In the genomic region with DNA sequence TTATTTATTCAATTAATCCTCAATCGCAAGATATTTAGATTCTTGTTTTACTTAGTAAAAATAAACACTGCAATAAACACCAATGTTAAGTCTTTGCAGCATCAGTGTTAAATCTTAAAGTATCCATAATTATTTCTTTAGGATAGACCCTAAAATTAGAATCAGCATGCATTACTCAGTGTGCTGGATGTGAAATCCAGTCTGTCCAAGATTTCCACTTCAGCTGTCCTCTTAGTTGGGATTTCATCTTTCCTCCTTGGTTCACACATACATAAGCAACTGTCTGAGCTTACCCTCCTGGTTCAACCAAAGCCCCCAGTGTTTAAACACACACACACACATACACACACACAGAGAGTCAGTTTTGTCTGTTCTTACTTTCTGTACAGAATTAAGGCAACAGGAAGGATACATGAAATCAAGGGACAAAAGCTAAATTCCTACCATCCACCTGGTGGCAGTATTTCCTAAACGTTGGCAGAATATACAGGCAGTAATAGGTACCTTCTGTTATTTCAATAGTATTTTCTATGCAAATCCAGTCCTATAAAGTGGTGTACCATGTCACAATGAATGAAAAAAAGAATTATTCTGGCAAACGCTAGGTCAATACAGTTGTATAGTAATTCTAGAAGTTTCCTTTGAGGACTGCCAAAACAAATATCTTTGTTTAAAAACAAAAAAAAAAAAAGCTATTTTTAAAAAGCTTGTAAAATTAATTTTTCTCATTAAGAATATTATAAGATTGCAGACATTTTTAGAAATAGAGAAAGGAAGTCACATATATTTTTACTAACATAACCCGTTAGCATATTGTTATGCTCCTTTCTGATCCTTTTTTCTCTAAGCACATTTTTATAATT, we compare ENCODE assay signal across 9 cellular contexts. TPM values are rescaled to one million over a fixed set of nuclear protein-coding genes. Genes with fewer than 3 reads are reported as not detected.
A peak's percentile ranks its signal among the peaks of the same experiment; 100 is the strongest.
DNase-seq lines count a peak whose midpoint lies in the region; ATAC-seq and TF ChIP-seq lines count a peak whose summit lies in the region.
"Had no signal": no experiment of that assay in that cellular context is flagged by ENCODE, and none has a peak within 500 bp of the region (broad histone marks: within the 10 kb centered on the region; RNA-seq: fewer than 3 reads in every experiment).

No MANE protein-coding gene starts in this region.

- POLR2A ChIA-PET in Panc1 (lab: Charles Lee), result interaction anchor here (0.6 kb wide), 1 partner anchor 83 kb away, joined by 3 read pairs; no protein-coding TSS in a partner anchor

- H3K4me1 ChIP-seq in MM.1S (ENCODE audit: low read length), result no peaks in the 10 kb centered on the region
- no peaks in the 10 kb centered on the region for H3K4me1 ChIP-seq in Panc1 (ENCODE audit: control insufficient read depth, insufficient read depth, low read length)
- H3K4me1 ChIP-seq in heart left ventricle, result peaks cover 0 to 13% (median 0%) of the 10 kb centered on the region in 12 donors
- H3K4me1 ChIP-seq in psoas muscle, result no peaks in the 10 kb centered on the region

- no peaks in the 10 kb centered on the region for H3K36me3 ChIP-seq in MM.1S (replicated peaks; ENCODE audit: insufficient read depth, low read length)
- H3K36me3 ChIP-seq in Panc1 (ENCODE audit: control insufficient read depth, insufficient read depth, low read length), result no peaks in the 10 kb centered on the region
- no peaks in the 10 kb centered on the region for H3K36me3 ChIP-seq in heart left ventricle
- H3K36me3 ChIP-seq in psoas muscle (ENCODE audit: insufficient read depth in 1 of 2, low read depth in 1 of 2), result no peaks in the 10 kb centered on the region

- H3K4me3 ChIP-seq in MM.1S (ENCODE audit: low read length) (no peak overlapping the region), Panc1 (ENCODE audit: low read depth in 2 of 2, low read length in 2 of 2) (no peak overlapping the region), heart left ventricle (no peak overlapping the region), psoas muscle (no peak overlapping the region)

- no peaks in the 10 kb centered on the region for H3K27me3 ChIP-seq in MM.1S (replicated peaks; ENCODE audit: insufficient read depth, low read length)
- no peaks in the 10 kb centered on the region; the same call in 1 of the 2 replicates for H3K27me3 ChIP-seq in Panc1 (ENCODE audit: control insufficient read depth, insufficient read depth, low read length)
- no peaks in the 10 kb centered on the region for H3K27me3 ChIP-seq in heart left ventricle
- no peaks in the 10 kb centered on the region for H3K27me3 ChIP-seq in psoas muscle (ENCODE audit: insufficient read depth in 3 of 3, low read length in 2 of 3)

- no peak for TF ChIP-seq POLR2A in heart left ventricle (IDR thresholded peaks at IDR 0.05)

- no peaks in the 10 kb centered on the region for H3K9me3 Mint-ChIP-seq in activated naive CD8-positive, alpha-beta T cell treated with anti-CD3 and anti-CD28 coated beads, Interleukin-2, amount 50 U/mL, for 24 hours
- H3K9me3 Mint-ChIP-seq: IgD-negative memory B cell had no signal

- H3K9ac ChIP-seq in MM.1S (ENCODE audit: low read length), result no peak overlapping the region

- TF ChIP-seq CTCF in C4-2B (conservative IDR thresholded peaks at IDR 0.05) (peak; percentile 87), MM.1S (IDR thresholded peaks at IDR 0.05; ENCODE audit: low read length) (peak; percentile 81), Panc1 (IDR thresholded peaks at IDR 0.05) (peak; percentile 73), heart left ventricle (IDR thresholded peaks at IDR 0.05) (peak; percentile 55 to 84 (median 77)), psoas muscle (IDR thresholded peaks at IDR 0.05) (peak; percentile 83)

- H3K27ac ChIP-seq in C4-2B (no peak overlapping the region), MM.1S (ENCODE audit: low read length) (no peak overlapping the region), Panc1 (ENCODE audit: low read length) (no peak overlapping the region), heart left ventricle (no peak overlapping the region), psoas muscle (no peak overlapping the region)

- no peak overlapping the region for H3K4me2 ChIP-seq in MM.1S (ENCODE audit: low read depth, low read length)

- no peaks in the 10 kb centered on the region for H4K20me1 ChIP-seq in MM.1S (ENCODE audit: insufficient read depth, low read length)

- H3K9me3 ChIP-seq in MM.1S (replicated peaks; ENCODE audit: insufficient read depth, low read length) (no peaks in the 10 kb centered on the region), Panc1 (ENCODE audit: control insufficient read depth, insufficient read depth, low read depth, low read length) (no peaks in the 10 kb centered on the region), heart left ventricle (no peaks in the 10 kb centered on the region), psoas muscle (no peaks in the 10 kb centered on the region)

- H3K79me2 ChIP-seq in MM.1S (ENCODE audit: low read length), result no peaks in the 10 kb centered on the region

- no peak overlapping the region for H3K27ac Mint-ChIP-seq in activated naive CD8-positive, alpha-beta T cell treated with anti-CD3 and anti-CD28 coated beads, Interleukin-2, amount 50 U/mL, for 24 hours
- H3K27ac Mint-ChIP-seq: IgD-negative memory B cell had no signal

- H3K4me1 Mint-ChIP-seq in activated naive CD8-positive, alpha-beta T cell treated with anti-CD3 and anti-CD28 coated beads, Interleukin-2, amount 50 U/mL, for 24 hours, result no peaks in the 10 kb centered on the region

- DNase-seq in MM.1S, result peak; percentile 71
- peak; percentile 61 for DNase-seq in Panc1 (ENCODE audit: low read depth, low spot score)
- DNase-seq in activated naive CD8-positive, alpha-beta T cell treated with anti-CD3 and anti-CD28 coated beads, Interleukin-2, amount 50 U/mL, for 24 hours, result peak; percentile 14
- peak in 2 of 5 donors; percentile 24 to 29 for DNase-seq in heart left ventricle
- DNase-seq in psoas muscle, result no peak
- DNase-seq in effector CD8-positive, alpha-beta T cell (lab: John Stamatoyannopoulos, UW), result no peak

- intact Hi-C loops in Panc1 (cut with micrococcal nuclease; ENCODE audit: unreplicated experiment) (loop anchor here (1.0 kb wide), 1 partner anchor 126 kb away; no protein-coding TSS in a partner anchor), heart left ventricle (cut with DNase I) (loop anchor here (1.0 to 10.0 kb wide), 4 partner anchors 126 to 425 kb away; no protein-coding TSS in a partner anchor), psoas muscle (cut with DNase I) (loop anchor here (1.0 to 2.0 kb wide), 2 partner anchors 127 kb away; no protein-coding TSS in a partner anchor)

- in situ Hi-C loops in Panc1 (cut with HindIII; ENCODE audit: low pct_unique_long_range_greater_than_20kb, low sequenced_read_pairs), result no loop called here

- no TSS peak for BruUV-seq in Panc1 (replicated peaks; lab: Mats Ljungman, UMichigan)

- no peaks in the 10 kb centered on the region for H3K36me3 Mint-ChIP-seq in activated naive CD8-positive, alpha-beta T cell treated with anti-CD3 and anti-CD28 coated beads, Interleukin-2, amount 50 U/mL, for 24 hours (ENCODE audit: low read depth)

- 38 to 41% (median 38%) methylated on average over 4 of the region's 4 CpGs for WGBS in heart left ventricle, 4 donors
- 41 to 44% (median 41%) methylated on average over 4 of the region's 4 CpGs for WGBS in psoas muscle, 3 donors

- H3F3A ChIP-seq in MM.1S (ENCODE audit: insufficient read depth, low read length), result no peaks in the 10 kb centered on the region

- no peak overlapping the region for H3K4me3 Mint-ChIP-seq in activated naive CD8-positive, alpha-beta T cell treated with anti-CD3 and anti-CD28 coated beads, Interleukin-2, amount 50 U/mL, for 24 hours
- H3K4me3 Mint-ChIP-seq: IgD-negative memory B cell had no signal

- H2AFZ ChIP-seq in MM.1S (ENCODE audit: low read length), result no peak overlapping the region

- no peaks in the 10 kb centered on the region for H3K9me2 ChIP-seq in MM.1S (replicated peaks; ENCODE audit: insufficient read depth, low read length)

- no peaks in the 10 kb centered on the region for H3K27me3 Mint-ChIP-seq in activated naive CD8-positive, alpha-beta T cell treated with anti-CD3 and anti-CD28 coated beads, Interleukin-2, amount 50 U/mL, for 24 hours
- H3K27me3 Mint-ChIP-seq: IgD-negative memory B cell had no signal

- peak; percentile 55 for ATAC-seq in GM19043 (IDR thresholded peaks at IDR 0.05; ENCODE audit: low read depth, unreplicated experiment)
- ATAC-seq in Panc1, result peak; percentile 97
- peak; percentile 73 for ATAC-seq in activated naive CD8-positive, alpha-beta T cell treated with anti-CD3 and anti-CD28 coated beads, Interleukin-2, amount 50 U/mL, for 24 hours
- peak; percentile 69 to 83 (median 76) for ATAC-seq in heart left ventricle
- ATAC-seq in psoas muscle, result peak; percentile 70 to 90 (median 73)

- CTCF ChIA-PET in Panc1 (lab: Charles Lee), result interaction anchor here (0.6 to 2.1 kb wide), 9 partner anchors 21 to 129 kb away, joined by 3 to 74 read pairs (median 5); partner anchors contain the start of gene DMXL2

RNA-seq across cellular contexts. Expression of gene DMXL2, which starts 27.3 kb away (rescaled TPM):
- total RNA-seq in Panc1 (2021; ENCODE audit: unreplicated experiment) (37.3 TPM), heart left ventricle (10 to 100 TPM in 2 of 9 donors, 1 to 10 TPM in 7; 4.5 to 33.5 (median 8.1) TPM), psoas muscle (1 to 10 TPM; 1.9 to 3.3 (median 2.5) TPM)
- polyA plus RNA-seq in Panc1 (2012; ENCODE audit: insufficient read length), result 26.9 TPM
- polyA plus RNA-seq in heart left ventricle (1 to 10 TPM; 5.2 to 5.9 TPM), psoas muscle (1 to 10 TPM; 2.9 to 8.0 (median 4.6) TPM)

RNA-seq across cellular contexts. Expression of gene SCG3, which starts 31.4 kb away (rescaled TPM):
- total RNA-seq in Panc1 (2021; ENCODE audit: unreplicated experiment), result 0.62 TPM
- polyA plus RNA-seq in Panc1 (2012; ENCODE audit: insufficient read length), result 0.38 TPM
- total RNA-seq in heart left ventricle, result under 1 TPM in 2 of 9 donors, not detected in 7; 0.10 to 0.11 TPM
- under 1 TPM in 1 of 2 donors, not detected in 1; 0.04 TPM for polyA plus RNA-seq in heart left ventricle
- not detected for total RNA-seq in psoas muscle
- under 1 TPM; 0.04 to 0.07 (median 0.06) TPM for polyA plus RNA-seq in psoas muscle
- polyA plus RNA-seq: IgD-negative memory B cell had no signal

Comparison
In these comparisons a context has a peak if more than half of its experiments do, and no peak if none do; other contexts are left out.
1. DNase-seq: peak in MM.1S (single experiment), Panc1 (single experiment) and activated naive CD8-positive, alpha-beta T cell treated with anti-CD3 and anti-CD28 coated beads, Interleukin-2, amount 50 U/mL, for 24 hours (single experiment); none in psoas muscle (0 of 2) and effector CD8-positive, alpha-beta T cell (single experiment).
2. Peak in every context shown above with its lines, with median percentiles within 50 percentile points of each other: CTCF ChIP-seq and ATAC-seq.